ENCODE assay signal across 8 cellular contexts in genomic region chr19:43662487-43662886, GRCh38. TPM values are rescaled to one million over a fixed set of nuclear protein-coding genes. Genes with fewer than 3 reads are reported as not detected.
DNase-seq lines count a peak whose midpoint lies in the region; ATAC-seq and TF ChIP-seq lines count a peak whose summit lies in the region.
"Had no signal": no experiment of that assay in that cellular context is flagged by ENCODE, and none has a peak within 500 bp of the region (broad histone marks: within the 10 kb centered on the region; RNA-seq: fewer than 3 reads in every experiment).

No MANE protein-coding gene starts in this region.

- H3K4me3 Mint-ChIP-seq in nephron = no peak overlapping the region

- H3K27me3 Mint-ChIP-seq in nephron (ENCODE audit: low read depth) = peaks cover 9% of the 10 kb centered on the region

- peaks cover 11% of the 10 kb centered on the region for H3K9me3 Mint-ChIP-seq in nephron

- no peak overlapping the region for H3K27ac Mint-ChIP-seq in nephron

- H3K36me3 Mint-ChIP-seq in nephron (ENCODE audit: low read depth) = peaks cover 52% of the 10 kb centered on the region

- no peak for ATAC-seq in HG02678 (IDR thresholded peaks at IDR 0.05; ENCODE audit: unreplicated experiment)

- peak; percentile 14 to 32 (median 15) for TF ChIP-seq CTCF in nephron (IDR thresholded peaks at IDR 0.05; ENCODE audit: unreplicated experiment in 3 of 3)

- peaks cover 9% of the 10 kb centered on the region for H3K4me1 Mint-ChIP-seq in nephron

- peak; percentile 34 for DNase-seq in HT-29 (ENCODE audit: low spot score)
- DNase-seq in astrocyte of the hippocampus (ENCODE audit: low read depth, low spot score) = peak; percentile 36
- no peak for DNase-seq in NCI-H128 (lab: John Stamatoyannopoulos, UW; ENCODE audit: unreplicated experiment)
- no peak for DNase-seq in ecto neural progenitor cell (ENCODE audit: low spot score)
- DNase-seq: activated naive CD4-positive, alpha-beta T cell treated with anti-CD3 and anti-CD28 coated beads, Interleukin-2, amount 50 U/mL, for 16 hours had no signal

RNA-seq across cellular contexts. Expression of gene PLAUR, which starts 7.5 kb away (rescaled TPM):
- total RNA-seq in HT-29 (2014; rRNA removed; shearing (Covaris generic)) = 174 and 190 TPM in 2 replicates

RNA-seq across cellular contexts. Expression of gene CADM4, which starts 22.8 kb away (rescaled TPM):
- 2.7 and 6.4 TPM in 2 replicates for total RNA-seq in HT-29 (2014; rRNA removed; shearing (Covaris generic))

RNA-seq across cellular contexts. Expression of gene ZNF428, which starts 43.1 kb away (rescaled TPM):
- 92.9 and 100 TPM in 2 replicates for total RNA-seq in HT-29 (2014; rRNA removed; shearing (Covaris generic))

RNA-seq across cellular contexts. Expression of gene SRRM5, which starts 50.6 kb away (rescaled TPM):
- 0.50 and 0.74 TPM in 2 replicates for total RNA-seq in HT-29 (2014; rRNA removed; shearing (Covaris generic))

RNA-seq across cellular contexts. Expression of gene IRGC, which starts 53.4 kb away (rescaled TPM):
- total RNA-seq in HT-29 (2014; rRNA removed; shearing (Covaris generic)) = 0.08 TPM in 1 of 2 replicates, not detected in the other
- total RNA-seq: SJCRH30 had no signal

Comparison
In these comparisons a context has a peak if more than half of its experiments do, and no peak if none do; other contexts are left out.
1. DNase-seq: peak in HT-29 (single experiment) and astrocyte of the hippocampus (single experiment); none in NCI-H128 (single experiment) and ecto neural progenitor cell (single experiment).